ENCODE assay signal across 8 cellular contexts in the genomic region with DNA sequence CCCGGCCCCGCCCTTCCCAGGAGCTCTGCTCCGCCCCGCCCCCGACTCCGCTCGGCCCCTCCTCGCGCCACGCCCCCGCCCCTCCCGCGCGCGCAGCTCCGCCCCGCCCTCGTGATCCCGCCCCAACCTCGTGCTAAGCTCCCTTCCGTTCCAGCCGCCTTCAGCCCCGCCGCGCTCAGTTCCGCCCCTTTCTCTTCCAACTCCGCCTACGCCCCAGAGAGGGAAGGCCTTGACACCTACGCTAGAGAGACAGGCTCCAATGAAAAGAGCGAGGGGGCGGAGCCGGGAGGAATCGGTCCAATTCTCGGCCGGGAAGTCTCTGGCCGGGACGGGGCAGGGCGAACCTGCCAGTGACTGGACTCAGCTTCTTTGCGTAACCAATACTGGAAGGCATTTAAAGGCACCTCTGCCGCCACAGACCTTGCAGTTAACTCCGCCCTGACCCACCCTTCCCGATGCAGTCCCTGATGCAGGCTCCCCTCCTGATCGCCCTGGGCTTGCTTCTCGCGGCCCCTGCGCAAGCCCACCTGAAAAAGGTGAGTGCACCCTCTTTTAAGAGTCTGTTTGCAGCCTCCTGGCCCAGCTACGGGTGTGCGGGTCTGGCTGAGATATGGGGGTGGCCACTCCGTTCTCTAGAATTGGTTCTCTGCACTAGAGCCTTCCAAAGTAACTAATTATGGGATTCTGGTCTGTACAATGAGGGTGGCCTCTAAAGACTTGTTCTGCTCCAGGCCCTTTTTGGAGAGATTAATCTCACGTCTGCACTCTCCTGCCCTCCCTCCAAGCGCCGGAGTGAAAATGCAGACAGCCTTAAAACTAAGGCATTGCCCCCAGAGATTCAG. TPM values are rescaled to one million over a fixed set of nuclear protein-coding genes. Genes with fewer than 3 reads are reported as not detected.
DNase-seq lines count a peak whose midpoint lies in the region; ATAC-seq and TF ChIP-seq lines count a peak whose summit lies in the region.

A gene (plus strand): TSS at position 424 of the 842 bp plus-strand sequence. CDS start 32 bp downstream, at position 456.

- peak; percentile 77 for ATAC-seq in HG02678 (IDR thresholded peaks at IDR 0.05; ENCODE audit: unreplicated experiment)
- peak; percentile 96 for ATAC-seq in activated naive CD8-positive, alpha-beta T cell treated with anti-CD3 and anti-CD28 coated beads, Interleukin-2, amount 10 ng/mL, durations not matched to agents 7 days and 5 days (ENCODE audit: low read depth)
- peak; percentile 98 for ATAC-seq in thoracic aorta (ENCODE audit: insufficient number of reproducible peaks, low FRiP score, low read depth)

- H4K20me1 ChIP-seq in SU-DHL-6 (ENCODE audit: low read depth, low read length) (no peaks in the 10 kb centered on the region; the same call in 1 of the 2 replicates), osteoblast (ENCODE audit: insufficient read depth, low read length) (no peaks in the 10 kb centered on the region)

- no peaks in the 10 kb centered on the region for H3K36me3 ChIP-seq in SU-DHL-6 (ENCODE audit: low read length)
- no peaks in the 10 kb centered on the region for H3K36me3 ChIP-seq in osteoblast (ENCODE audit: insufficient read depth, low read length)
- H3K36me3 ChIP-seq in thoracic aorta = no peaks in the 10 kb centered on the region

- H3K9me3 ChIP-seq in SU-DHL-6 (ENCODE audit: insufficient read depth, low read length) (no peaks in the 10 kb centered on the region), osteoblast (ENCODE audit: low read depth, low read length) (no peaks in the 10 kb centered on the region), thoracic aorta (no peaks in the 10 kb centered on the region)

- peaks cover 15% of the 10 kb centered on the region for H3K4me1 ChIP-seq in osteoblast (ENCODE audit: insufficient read depth, low read length)
- peaks cover 10 to 24% of the 10 kb centered on the region in 2 donors for H3K4me1 ChIP-seq in thoracic aorta (ENCODE audit: control insufficient read depth in 1 of 2, low read depth in 2 of 2)

- H3K4me1 Mint-ChIP-seq in activated naive CD8-positive, alpha-beta T cell treated with anti-CD3 and anti-CD28 coated beads, Interleukin-2, amount 10 ng/mL, durations not matched to agents 7 days and 5 days = peaks cover 26% of the 10 kb centered on the region
- peaks cover 7% of the 10 kb centered on the region for H3K4me1 Mint-ChIP-seq in glutamatergic neuron (ENCODE audit: low read depth, unreplicated experiment)

- peak; percentile 89 for TF ChIP-seq POLR2A in GM10847 (IDR thresholded peaks at IDR 0.05; ENCODE audit: extremely low read depth, insufficient read length)

- no peaks in the 10 kb centered on the region for H3K9me3 Mint-ChIP-seq in activated naive CD8-positive, alpha-beta T cell treated with anti-CD3 and anti-CD28 coated beads, Interleukin-2, amount 10 ng/mL, durations not matched to agents 7 days and 5 days
- H3K9me3 Mint-ChIP-seq in glutamatergic neuron (ENCODE audit: unreplicated experiment) = peaks cover 10% of the 10 kb centered on the region

- POLR2A ChIA-PET in activated naive CD8-positive, alpha-beta T cell treated with anti-CD3 and anti-CD28 coated beads, Interleukin-2, amount 10 ng/mL, durations not matched to agents 7 days and 5 days (lab: Charles Lee) = interaction anchor here (0.6 to 2.7 kb wide), 18 partner anchors 18 to 552 kb away, joined by 3 to 31 read pairs (median 4); a partner anchor contains a TSS

- peaks cover 50% of the 10 kb centered on the region for H3K79me2 ChIP-seq in SU-DHL-6 (ENCODE audit: insufficient read depth, low read length)
- peaks cover 44% of the 10 kb centered on the region for H3K79me2 ChIP-seq in osteoblast (ENCODE audit: insufficient read depth, low read length)

- peak; percentile 88 for DNase-seq in NCI-H128 (lab: John Stamatoyannopoulos, UW; ENCODE audit: unreplicated experiment)
- peak; percentile 95 for DNase-seq in activated naive CD8-positive, alpha-beta T cell treated with anti-CD3 and anti-CD28 coated beads, Interleukin-2, amount 10 ng/mL, durations not matched to agents 7 days and 5 days
- DNase-seq in glutamatergic neuron = peak; percentile 97
- DNase-seq in osteoblast (ENCODE audit: insufficient read length, low spot score, missing footprints) = peak; percentile 98
- DNase-seq in thoracic aorta (ENCODE audit: low spot score) = peak; percentile 98

- H3K4me3 ChIP-seq in SU-DHL-6 (ENCODE audit: insufficient read depth, low read length, poor library complexity, severe bottlenecking) (peak within 1 kb of the TSS; percentile 99), osteoblast (ENCODE audit: insufficient read depth, low read length) (peak within 1 kb of the TSS; percentile 90), thoracic aorta (peak within 1 kb of the TSS; percentile 84)

- H3K27ac Mint-ChIP-seq in activated naive CD8-positive, alpha-beta T cell treated with anti-CD3 and anti-CD28 coated beads, Interleukin-2, amount 10 ng/mL, durations not matched to agents 7 days and 5 days = peak within 1 kb of the TSS; percentile 96
- peak within 1 kb of the TSS; percentile 59 for H3K27ac Mint-ChIP-seq in glutamatergic neuron (ENCODE audit: unreplicated experiment)

- H3K9me2 ChIP-seq in SU-DHL-6 (replicated peaks; ENCODE audit: insufficient read depth, low read length) = no peaks in the 10 kb centered on the region

- peaks cover 19% of the 10 kb centered on the region for H3F3A ChIP-seq in SU-DHL-6 (ENCODE audit: insufficient read depth)

- H3K4me3 Mint-ChIP-seq in activated naive CD8-positive, alpha-beta T cell treated with anti-CD3 and anti-CD28 coated beads, Interleukin-2, amount 10 ng/mL, durations not matched to agents 7 days and 5 days = peak within 1 kb of the TSS; percentile 95
- H3K4me3 Mint-ChIP-seq in glutamatergic neuron (ENCODE audit: unreplicated experiment) = peak within 1 kb of the TSS; percentile 89

- H3K27ac ChIP-seq in SU-DHL-6 (ENCODE audit: low read depth, low read length) (peak within 1 kb of the TSS; percentile 84), osteoblast (ENCODE audit: low read depth, low read length) (peak within 1 kb of the TSS; percentile 47), thoracic aorta (peak within 1 kb of the TSS; percentile 42 to 71)

- H3K9ac ChIP-seq in SU-DHL-6 (ENCODE audit: low read length) = peak within 1 kb of the TSS; percentile 97

- peaks cover 2% of the 10 kb centered on the region for H3K36me3 Mint-ChIP-seq in activated naive CD8-positive, alpha-beta T cell treated with anti-CD3 and anti-CD28 coated beads, Interleukin-2, amount 10 ng/mL, durations not matched to agents 7 days and 5 days
- H3K36me3 Mint-ChIP-seq in glutamatergic neuron (ENCODE audit: unreplicated experiment) = no peaks in the 10 kb centered on the region

- no peaks in the 10 kb centered on the region for H3K27me3 ChIP-seq in SU-DHL-6 (ENCODE audit: low read length)
- H3K27me3 ChIP-seq in osteoblast (ENCODE audit: insufficient read depth, low read length) = peaks cover 4% of the 10 kb centered on the region
- H3K27me3 ChIP-seq in thoracic aorta (replicated peaks; ENCODE audit: insufficient read depth) = no peaks in the 10 kb centered on the region

- no peak for TF ChIP-seq CTCF in SU-DHL-6 (IDR thresholded peaks at IDR 0.05; ENCODE audit: insufficient read depth, low read length, poor library complexity, severe bottlenecking)
- TF ChIP-seq CTCF in glutamatergic neuron (IDR thresholded peaks at IDR 0.05; ENCODE audit: partially characterized antibody, unreplicated experiment) = no peak
- TF ChIP-seq CTCF in osteoblast (IDR thresholded peaks at IDR 0.05; ENCODE audit: extremely low read depth, low read depth, low read length) = no peak
- no peak for TF ChIP-seq CTCF in thoracic aorta (IDR thresholded peaks at IDR 0.05)

- H3K4me2 ChIP-seq in SU-DHL-6 (ENCODE audit: low read depth, low read length, poor library complexity, severe bottlenecking) (peak within 1 kb of the TSS; percentile 93), osteoblast (ENCODE audit: insufficient read depth, low read length) (peak within 1 kb of the TSS; percentile 88)

- H2AFZ ChIP-seq in SU-DHL-6 (ENCODE audit: low read depth, low read length, severe bottlenecking) (peak within 1 kb of the TSS; percentile 83), osteoblast (ENCODE audit: low read length) (peak within 1 kb of the TSS; percentile 98)

- H3K27me3 Mint-ChIP-seq in activated naive CD8-positive, alpha-beta T cell treated with anti-CD3 and anti-CD28 coated beads, Interleukin-2, amount 10 ng/mL, durations not matched to agents 7 days and 5 days = no peaks in the 10 kb centered on the region
- H3K27me3 Mint-ChIP-seq in glutamatergic neuron (ENCODE audit: unreplicated experiment) = peaks cover 10% of the 10 kb centered on the region

RNA-seq across cellular contexts. Expression of the gene that starts here (rescaled TPM):
- 10 to 100 TPM; 19.3 to 20.6 TPM for total RNA-seq in activated naive CD8-positive, alpha-beta T cell treated with anti-CD3 and anti-CD28 coated beads, Interleukin-2, amount 10 ng/mL, durations not matched to agents 7 days and 5 days
- 13.7 TPM for total RNA-seq in glutamatergic neuron (ENCODE audit: unreplicated experiment)
- total RNA-seq in osteoblast = 35.5 and 42.1 TPM in 2 replicates
- total RNA-seq in thoracic aorta = 10 to 100 TPM; 26.1 to 32.1 TPM

Comparison
In these comparisons a context has a peak if more than half of its experiments do, and no peak if none do; other contexts are left out.
1. Peak in every context shown above with its lines: DNase-seq, ATAC-seq, H3K4me3 ChIP-seq and H3K27ac ChIP-seq.